Comparison of ENCODE assay signal across 33 cellular contexts in genomic region chr6:163291622-163292021, GRCh38.
DNase-seq lines count a peak whose midpoint lies in the region; ATAC-seq and TF ChIP-seq lines count a peak whose summit lies in the region.
"Had no signal": no experiment of that assay in that cellular context is flagged by ENCODE, and none has a peak within 500 bp of the region (broad histone marks: within the 10 kb centered on the region; RNA-seq: fewer than 3 reads in every experiment).

No MANE protein-coding gene starts in this region.

- TF ChIP-seq CTCF in GM10248 (IDR thresholded peaks at IDR 0.05; ENCODE audit: control extremely low read depth, extremely low read depth, low read depth, missing control alignments), result no peak
- no peak for TF ChIP-seq CTCF in activated B cell treated with CpG ODN at 0.5 μM for 24 hours (IDR thresholded peaks at IDR 0.05)
- TF ChIP-seq CTCF in fibroblast of villous mesenchyme (IDR thresholded peaks at IDR 0.05; ENCODE audit: insufficient read depth, low read depth, low read length), result no peak
- no peak for TF ChIP-seq CTCF in gastrocnemius medialis (IDR thresholded peaks at IDR 0.05 in 4 of 5, conservative IDR thresholded peaks at IDR 0.05 in 1 of 5)
- TF ChIP-seq CTCF in adrenal gland (IDR thresholded peaks at IDR 0.05), result no peak
- TF ChIP-seq CTCF in Peyer's patch (IDR thresholded peaks at IDR 0.05), result no peak

- H3K9me3 ChIP-seq in gastrocnemius medialis (no peaks in the 10 kb centered on the region), adrenal gland (replicated peaks in 1 of 3) (no peaks in the 10 kb centered on the region), Peyer's patch (no peaks in the 10 kb centered on the region)
- H3K9me3 ChIP-seq: esophagus squamous epithelium, MG63, neutrophil, right lobe of liver, upper lobe of left lung had no signal

- no peaks in the 10 kb centered on the region for H3K9me3 Mint-ChIP-seq in activated B cell treated with CpG ODN at 0.5 μM for 24 hours
- H3K9me3 Mint-ChIP-seq: activated naive CD8-positive, alpha-beta T cell treated with anti-CD3 and anti-CD28 coated beads, Interleukin-2, amount 50 U/mL, for 24 hours; immature natural killer cell; stimulated activated memory B cell treated with anti-CD40 and anti-IgM and Interleukin-4, amounts not matched to agents 10 μg/mL and 1 μg/mL and 100 μg/mL, for 72 hours had no signal

- peak; percentile 8 for DNase-seq in GM10248 (ENCODE audit: extremely low spot score)
- DNase-seq in activated B cell treated with CpG ODN at 0.5 μM for 24 hours, result no peak
- DNase-seq in fibroblast of villous mesenchyme (ENCODE audit: low read depth), result peak; percentile 3
- no peak for DNase-seq in gastrocnemius medialis
- no peak for DNase-seq in adrenal gland
- DNase-seq in Peyer's patch, result no peak
- DNase-seq: activated CD4-positive, alpha-beta T cell treated with anti-CD3 and anti-CD28 coated beads, Interleukin-2, amount 50 U/mL, for 48 hours; activated CD4-positive, CD25-positive, alpha-beta regulatory T cell treated with anti-CD3 and anti-CD28 coated beads, Interleukin-2, amount 50 U/mL, for 72 hours; activated naive CD8-positive, alpha-beta T cell treated with anti-CD3 and anti-CD28 coated beads, Interleukin-2, amount 50 U/mL, for 24 hours; activated T-cell treated with anti-CD3 and anti-CD28 coated beads, Interleukin-2, amount 50 U/mL, for 48 hours; COR-L47; DMS53; esophagus squamous epithelium; GDM1; hypothalamus; immature natural killer cell; KG1; MG63; NCI-H1105 treated with DMSO at 0.1 percent for 48 hours; NCI-H187 treated with DMSO at 0.1 percent for 48 hours; NCI-H526; posterior cingulate gyrus; right lobe of liver; SHP77 treated with DMSO at 0.1 percent for 48 hours; stimulated activated CD4-positive, alpha-beta T cell treated with anti-CD3 and anti-CD28 coated beads, Interleukin-15, amount 100 ng/mL, for 24 hours; upper lobe of left lung had no signal

- H3K27me3 ChIP-seq in gastrocnemius medialis, result no peaks in the 10 kb centered on the region
- no peaks in the 10 kb centered on the region for H3K27me3 ChIP-seq in adrenal gland
- H3K27me3 ChIP-seq in Peyer's patch, result no peaks in the 10 kb centered on the region
- H3K27me3 ChIP-seq: esophagus squamous epithelium, MG63, neutrophil, right lobe of liver, upper lobe of left lung had no signal

- intact Hi-C loops in activated B cell treated with CpG ODN at 0.5 μM for 24 hours (cut with micrococcal nuclease) (no loop called here), gastrocnemius medialis (cut with DNase I; ENCODE audit: low total_unique reads) (loop anchor here (2.0 to 5.0 kb wide), 4 partner anchors 47 to 666 kb away; no protein-coding TSS in a partner anchor), adrenal gland (cut with DNase I) (no loop called here)

- in situ Hi-C loops in gastrocnemius medialis (cut with MboI; ENCODE audit: low sequenced_read_pairs in 4 of 4), result no loop called here

- H3K36me3 ChIP-seq in gastrocnemius medialis, result no peaks in the 10 kb centered on the region
- no peaks in the 10 kb centered on the region for H3K36me3 ChIP-seq in adrenal gland (replicated peaks in 1 of 2)
- no peaks in the 10 kb centered on the region for H3K36me3 ChIP-seq in Peyer's patch
- H3K36me3 ChIP-seq: esophagus squamous epithelium, MG63, neutrophil, right lobe of liver, upper lobe of left lung had no signal

- no peaks in the 10 kb centered on the region for H3K36me3 Mint-ChIP-seq in activated B cell treated with CpG ODN at 0.5 μM for 24 hours (ENCODE audit: low read depth)
- H3K36me3 Mint-ChIP-seq: immature natural killer cell; stimulated activated memory B cell treated with anti-CD40 and anti-IgM and Interleukin-4, amounts not matched to agents 10 μg/mL and 1 μg/mL and 100 μg/mL, for 72 hours had no signal

- H3K27ac ChIP-seq in gastrocnemius medialis (peak overlapping the region; percentile 81 to 85 (median 84)), adrenal gland (no peak overlapping the region), Peyer's patch (no peak overlapping the region)
- H3K27ac ChIP-seq: C4-2B, esophagus squamous epithelium, neutrophil, right lobe of liver, upper lobe of left lung had no signal

- no peak overlapping the region for H3K4me3 Mint-ChIP-seq in activated B cell treated with CpG ODN at 0.5 μM for 24 hours
- H3K4me3 Mint-ChIP-seq: activated naive CD8-positive, alpha-beta T cell treated with anti-CD3 and anti-CD28 coated beads, Interleukin-2, amount 50 U/mL, for 24 hours; central memory CD8-positive, alpha-beta T cell; immature natural killer cell; stimulated activated memory B cell treated with anti-CD40 and anti-IgM and Interleukin-4, amounts not matched to agents 10 μg/mL and 1 μg/mL and 100 μg/mL, for 72 hours had no signal

- WGBS in adrenal gland, 4 donors, result 59 to 75% (median 72%) methylated on average over 5 of the region's 5 CpGs

- POLR2A ChIA-PET in GM10248 (lab: Yijun Ruan, JAX) (no interaction called here), activated B cell treated with CpG ODN at 0.5 μM for 24 hours (lab: Charles Lee) (no interaction called here)

- no peak for ATAC-seq in activated B cell treated with CpG ODN at 0.5 μM for 24 hours (ENCODE audit: low read depth)
- ATAC-seq in gastrocnemius medialis, result no peak
- ATAC-seq in HG02970 (IDR thresholded peaks at IDR 0.05; ENCODE audit: low FRiP score, unreplicated experiment), result no peak
- ATAC-seq: activated naive CD8-positive, alpha-beta T cell treated with anti-CD3 and anti-CD28 coated beads, Interleukin-2, amount 50 U/mL, for 24 hours; left lobe of liver; Panc1; right lobe of liver; stimulated activated memory B cell treated with anti-CD40 and anti-IgM and Interleukin-4, amounts not matched to agents 10 μg/mL and 1 μg/mL and 100 μg/mL, for 72 hours had no signal

- CTCF ChIA-PET in GM10248 (lab: Yijun Ruan, JAX) (interaction anchor here (0.8 kb wide), 1 partner anchor 9 kb away, joined by 4 read pairs; no protein-coding TSS in a partner anchor), activated B cell treated with CpG ODN at 0.5 μM for 24 hours (lab: Charles Lee) (no interaction called here)

- H3K4me3 ChIP-seq in fibroblast of villous mesenchyme (ENCODE audit: low read depth, low read length), result no peak overlapping the region
- no peak overlapping the region for H3K4me3 ChIP-seq in gastrocnemius medialis
- H3K4me3 ChIP-seq in adrenal gland, result no peak overlapping the region
- no peak overlapping the region for H3K4me3 ChIP-seq in Peyer's patch
- H3K4me3 ChIP-seq: esophagus squamous epithelium, MG63, right lobe of liver, upper lobe of left lung had no signal

- H3K4me1 Mint-ChIP-seq in activated B cell treated with CpG ODN at 0.5 μM for 24 hours, result no peaks in the 10 kb centered on the region
- H3K4me1 Mint-ChIP-seq: central memory CD8-positive, alpha-beta T cell; immature natural killer cell; stimulated activated memory B cell treated with anti-CD40 and anti-IgM and Interleukin-4, amounts not matched to agents 10 μg/mL and 1 μg/mL and 100 μg/mL, for 72 hours had no signal

- no peak for TF ChIP-seq POLR2A in gastrocnemius medialis (IDR thresholded peaks at IDR 0.05)
- no peak for TF ChIP-seq POLR2A in adrenal gland (IDR thresholded peaks at IDR 0.05)
- no peak for TF ChIP-seq POLR2A in Peyer's patch (IDR thresholded peaks at IDR 0.05)

- H3K27ac Mint-ChIP-seq in activated B cell treated with CpG ODN at 0.5 μM for 24 hours, result peak overlapping the region; percentile 10
- H3K27ac Mint-ChIP-seq: activated naive CD8-positive, alpha-beta T cell treated with anti-CD3 and anti-CD28 coated beads, Interleukin-2, amount 50 U/mL, for 24 hours; stimulated activated memory B cell treated with anti-CD40 and anti-IgM and Interleukin-4, amounts not matched to agents 10 μg/mL and 1 μg/mL and 100 μg/mL, for 72 hours had no signal

- no peaks in the 10 kb centered on the region for H3K27me3 Mint-ChIP-seq in activated B cell treated with CpG ODN at 0.5 μM for 24 hours
- H3K27me3 Mint-ChIP-seq: activated naive CD8-positive, alpha-beta T cell treated with anti-CD3 and anti-CD28 coated beads, Interleukin-2, amount 50 U/mL, for 24 hours had no signal

- H3K4me1 ChIP-seq in gastrocnemius medialis, result peaks cover 10 to 13% of the 10 kb centered on the region in 2 donors
- no peaks in the 10 kb centered on the region for H3K4me1 ChIP-seq in adrenal gland (replicated peaks in 1 of 2)
- H3K4me1 ChIP-seq in Peyer's patch, result no peaks in the 10 kb centered on the region
- H3K4me1 ChIP-seq: esophagus squamous epithelium, right lobe of liver, upper lobe of left lung had no signal

Comparison
In these comparisons a context has a peak if more than half of its experiments do, and no peak if none do; other contexts are left out.
1. DNase-seq: peak in GM10248 (single experiment) and fibroblast of villous mesenchyme (single experiment); none in activated B cell treated with CpG ODN at 0.5 μM for 24 hours (single experiment), gastrocnemius medialis (0 of 2), adrenal gland (0 of 7) and Peyer's patch (0 of 3).
2. H3K27ac ChIP-seq: peak in gastrocnemius medialis (4 of 4); none in adrenal gland (0 of 5) and Peyer's patch (0 of 4).